15 cellular contexts compared by ENCODE assay signal in genomic region chr12:90008277-90008676, GRCh38.
DNase-seq lines count a peak whose midpoint lies in the region; ATAC-seq and TF ChIP-seq lines count a peak whose summit lies in the region.
"Had no signal": no experiment of that assay in that cellular context is flagged by ENCODE, and none has a peak within 500 bp of the region (broad histone marks: within the 10 kb centered on the region; RNA-seq: fewer than 3 reads in every experiment).

No MANE protein-coding gene starts in this region.

- no peaks in the 10 kb centered on the region for H3K4me1 Mint-ChIP-seq in activated naive CD4-positive, alpha-beta T cell treated with anti-CD3 and anti-CD28 coated beads for 36 hours (ENCODE audit: low read depth)
- H3K4me1 Mint-ChIP-seq in activated T-helper 1 cell treated with anti-CD3 and anti-CD28 coated beads, Interleukin-12 subunit alpha, Interleukin-12 subunit beta, Interleukin-2, Interleukin-4 antibody, amounts not matched to agents 30 ng/mL and 10 ng/mL and 1 ng/mL, durations not matched to agents 14 hours and 24 hours and 36 hours (ENCODE audit: low read depth): no peaks in the 10 kb centered on the region
- H3K4me1 Mint-ChIP-seq: CD14-positive monocyte had no signal

- H2BK120ac ChIP-seq in mesenchymal stem cell (ENCODE audit: low read depth, low read length): no peak overlapping the region

- H4K91ac ChIP-seq in mesenchymal stem cell (ENCODE audit: low read length): no peak overlapping the region

- H2BK15ac ChIP-seq in mesenchymal stem cell (ENCODE audit: low read depth, poor library complexity, severe bottlenecking): no peak overlapping the region

- no peak overlapping the region for H3K4ac ChIP-seq in mesenchymal stem cell (ENCODE audit: low read depth in 1 of 2, low read length in 2 of 2)

- no peaks in the 10 kb centered on the region for H3K27me3 Mint-ChIP-seq in activated naive CD4-positive, alpha-beta T cell treated with anti-CD3 and anti-CD28 coated beads for 36 hours (ENCODE audit: low read depth)
- no peaks in the 10 kb centered on the region for H3K27me3 Mint-ChIP-seq in activated T-helper 1 cell treated with anti-CD3 and anti-CD28 coated beads, Interleukin-12 subunit alpha, Interleukin-12 subunit beta, Interleukin-2, Interleukin-4 antibody, amounts not matched to agents 30 ng/mL and 10 ng/mL and 1 ng/mL, durations not matched to agents 14 hours and 24 hours and 36 hours (ENCODE audit: insufficient read depth)

- H3K18ac ChIP-seq in mesenchymal stem cell (ENCODE audit: low read depth in 1 of 2, low read length in 2 of 2): no peak overlapping the region

- H3K4me2 ChIP-seq in mesenchymal stem cell (ENCODE audit: low read length, poor library complexity, severe bottlenecking): no peak overlapping the region
- H3K4me2 ChIP-seq: A549 had no signal

- no peaks in the 10 kb centered on the region for H3K79me1 ChIP-seq in mesenchymal stem cell (replicated peaks; ENCODE audit: low read length, poor library complexity, severe bottlenecking)

- no peaks in the 10 kb centered on the region for H3K9me3 Mint-ChIP-seq in activated naive CD4-positive, alpha-beta T cell treated with anti-CD3 and anti-CD28 coated beads for 36 hours
- H3K9me3 Mint-ChIP-seq in activated T-helper 1 cell treated with anti-CD3 and anti-CD28 coated beads, Interleukin-12 subunit alpha, Interleukin-12 subunit beta, Interleukin-2, Interleukin-4 antibody, amounts not matched to agents 30 ng/mL and 10 ng/mL and 1 ng/mL, durations not matched to agents 14 hours and 24 hours and 36 hours: no peaks in the 10 kb centered on the region
- H3K9me3 Mint-ChIP-seq: CD8-positive, alpha-beta T cell had no signal

- no peak overlapping the region for H4K8ac ChIP-seq in mesenchymal stem cell (ENCODE audit: low read length)

- no peak overlapping the region for H3K9ac ChIP-seq in mesenchymal stem cell (ENCODE audit: low read length)

- no peaks in the 10 kb centered on the region for H3K36me3 Mint-ChIP-seq in activated naive CD4-positive, alpha-beta T cell treated with anti-CD3 and anti-CD28 coated beads for 36 hours (ENCODE audit: low read depth)
- H3K36me3 Mint-ChIP-seq in activated T-helper 1 cell treated with anti-CD3 and anti-CD28 coated beads, Interleukin-12 subunit alpha, Interleukin-12 subunit beta, Interleukin-2, Interleukin-4 antibody, amounts not matched to agents 30 ng/mL and 10 ng/mL and 1 ng/mL, durations not matched to agents 14 hours and 24 hours and 36 hours (ENCODE audit: low read depth): no peaks in the 10 kb centered on the region
- H3K36me3 Mint-ChIP-seq: CD14-positive monocyte; CD8-positive, alpha-beta T cell had no signal

- no peak overlapping the region for H2AFZ ChIP-seq in mesenchymal stem cell (ENCODE audit: low read depth, low read length)

- WGBS in mesenchymal stem cell: no CpG with 5 or more reads among the region's 3 CpGs

- no peak overlapping the region for H3K4me3 Mint-ChIP-seq in activated naive CD4-positive, alpha-beta T cell treated with anti-CD3 and anti-CD28 coated beads for 36 hours
- no peak overlapping the region for H3K4me3 Mint-ChIP-seq in activated T-helper 1 cell treated with anti-CD3 and anti-CD28 coated beads, Interleukin-12 subunit alpha, Interleukin-12 subunit beta, Interleukin-2, Interleukin-4 antibody, amounts not matched to agents 30 ng/mL and 10 ng/mL and 1 ng/mL, durations not matched to agents 14 hours and 24 hours and 36 hours
- H3K4me3 Mint-ChIP-seq: CD14-positive monocyte; CD8-positive, alpha-beta T cell had no signal

- no peak overlapping the region for H2BK5ac ChIP-seq in mesenchymal stem cell (ENCODE audit: low read depth, low read length, poor library complexity, severe bottlenecking)

- peak overlapping the region; percentile 76 for H3K27ac ChIP-seq in caudate nucleus (ENCODE audit: low read depth, low read length)
- no peak overlapping the region for H3K27ac ChIP-seq in mesenchymal stem cell (ENCODE audit: low read length, poor library complexity, severe bottlenecking)
- H3K27ac ChIP-seq: A549 had no signal

- H3K4me3 ChIP-seq in LNCaP clone FGC (ENCODE audit: low read depth, low read length) (no peak overlapping the region), mesenchymal stem cell (ENCODE audit: insufficient read depth in 1 of 2, low read depth in 1 of 2, low read length in 2 of 2) (no peak overlapping the region)
- H3K4me3 ChIP-seq: A549 had no signal

- H3K14ac ChIP-seq in mesenchymal stem cell (ENCODE audit: low read length in 2 of 2): no peak overlapping the region

- H2AK5ac ChIP-seq in mesenchymal stem cell (ENCODE audit: low read length, severe bottlenecking): no peak overlapping the region

- H3K4me1 ChIP-seq in mesenchymal stem cell (ENCODE audit: control insufficient read depth, insufficient read depth, low read depth, low read length): no peaks in the 10 kb centered on the region
- H3K4me1 ChIP-seq: A549 had no signal

- no peaks in the 10 kb centered on the region for H3K27me3 ChIP-seq in mesenchymal stem cell (ENCODE audit: control insufficient read depth in 1 of 2, insufficient read depth in 1 of 2, low read length in 2 of 2)

- H2BK12ac ChIP-seq in mesenchymal stem cell (ENCODE audit: low read length in 2 of 2): no peak overlapping the region

- no peaks in the 10 kb centered on the region for H3K9me3 ChIP-seq in mesenchymal stem cell (ENCODE audit: control insufficient read depth, low read length)
- H3K9me3 ChIP-seq: A549 had no signal

- DNase-seq in LNCaP clone FGC (ENCODE audit: low read depth) (peak; percentile 78), caudate nucleus (lab: John Stamatoyannopoulos, UW) (peak in 7 of 61 donors; percentile 3 to 70 (median 30)), mesenchymal stem cell (peak; percentile 11), superior temporal gyrus (ENCODE audit: extremely low spot score) (peak; percentile 57), T-helper 1 cell (no peak)
- DNase-seq in activated naive CD4-positive, alpha-beta T cell treated with anti-CD3 and anti-CD28 coated beads for 36 hours: no peak
- DNase-seq in activated T-helper 1 cell treated with anti-CD3 and anti-CD28 coated beads, Interleukin-12 subunit alpha, Interleukin-12 subunit beta, Interleukin-2, Interleukin-4 antibody, amounts not matched to agents 30 ng/mL and 10 ng/mL and 1 ng/mL, durations not matched to agents 14 hours and 24 hours and 36 hours (ENCODE audit: low spot score): no peak
- DNase-seq: CD8-positive, alpha-beta T cell; COR-L47; DND-41; HCEC 1CT had no signal

- CTCF ChIA-PET in activated naive CD4-positive, alpha-beta T cell treated with anti-CD3 and anti-CD28 coated beads for 36 hours (lab: Charles Lee): no interaction called here

- intact Hi-C loops in activated naive CD4-positive, alpha-beta T cell treated with anti-CD3 and anti-CD28 coated beads for 36 hours (cut with micrococcal nuclease): no loop called here
- intact Hi-C loops in activated T-helper 1 cell treated with anti-CD3 and anti-CD28 coated beads, Interleukin-12 subunit alpha, Interleukin-12 subunit beta, Interleukin-2, Interleukin-4 antibody, amounts not matched to agents 30 ng/mL and 10 ng/mL and 1 ng/mL, durations not matched to agents 14 hours and 24 hours and 36 hours (cut with micrococcal nuclease): no loop called here

- no peak for ATAC-seq in HG02884 (IDR thresholded peaks at IDR 0.05; ENCODE audit: unreplicated experiment)
- ATAC-seq: A549; CD8-positive, alpha-beta T cell; HepG2 had no signal

- H3K27ac Mint-ChIP-seq in activated naive CD4-positive, alpha-beta T cell treated with anti-CD3 and anti-CD28 coated beads for 36 hours: no peak overlapping the region
- H3K27ac Mint-ChIP-seq in activated T-helper 1 cell treated with anti-CD3 and anti-CD28 coated beads, Interleukin-12 subunit alpha, Interleukin-12 subunit beta, Interleukin-2, Interleukin-4 antibody, amounts not matched to agents 30 ng/mL and 10 ng/mL and 1 ng/mL, durations not matched to agents 14 hours and 24 hours and 36 hours: no peak overlapping the region
- H3K27ac Mint-ChIP-seq: CD14-positive monocyte; CD8-positive, alpha-beta T cell had no signal

- no peak overlapping the region for H3K23ac ChIP-seq in mesenchymal stem cell (ENCODE audit: low read length in 2 of 2)

- no peaks in the 10 kb centered on the region for H3K36me3 ChIP-seq in mesenchymal stem cell (ENCODE audit: control insufficient read depth in 1 of 2, insufficient read depth in 2 of 2, low read depth in 1 of 2, low read length in 2 of 2)

- TF ChIP-seq CTCF in LNCaP clone FGC (IDR thresholded peaks at IDR 0.05; ENCODE audit: control insufficient read depth, extremely low read depth, insufficient read depth): no peak

Comparison
In these comparisons a context has a peak if more than half of its experiments do, and no peak if none do; other contexts are left out.
1. DNase-seq: peak in LNCaP clone FGC (single experiment), mesenchymal stem cell (single experiment) and superior temporal gyrus (single experiment); none in activated naive CD4-positive, alpha-beta T cell treated with anti-CD3 and anti-CD28 coated beads for 36 hours (single experiment), activated T-helper 1 cell treated with anti-CD3 and anti-CD28 coated beads, Interleukin-12 subunit alpha, Interleukin-12 subunit beta, Interleukin-2, Interleukin-4 antibody, amounts not matched to agents 30 ng/mL and 10 ng/mL and 1 ng/mL, durations not matched to agents 14 hours and 24 hours and 36 hours (single experiment) and T-helper 1 cell (0 of 5).